Comparison of ENCODE assay signal across 15 cellular contexts in genomic region chr12:5078423-5078822, GRCh38. TPM values are rescaled to one million over a fixed set of nuclear protein-coding genes. Genes with fewer than 3 reads are reported as not detected.
A peak's percentile ranks its signal among the peaks of the same experiment; 100 is the strongest.
DNase-seq lines count a peak whose midpoint lies in the region; ATAC-seq and TF ChIP-seq lines count a peak whose summit lies in the region.
"Had no signal": no experiment of that assay in that cellular context is flagged by ENCODE, and none has a peak within 500 bp of the region (broad histone marks: within the 10 kb centered on the region; RNA-seq: fewer than 3 reads in every experiment).

No MANE protein-coding gene starts in this region.

- peak; percentile 95 to 97 (median 96) for ATAC-seq in heart left ventricle
- ATAC-seq in sciatic nerve, result peak; percentile 38
- ATAC-seq in HG02884 (IDR thresholded peaks at IDR 0.05; ENCODE audit: unreplicated experiment), result no peak
- no peak for ATAC-seq in HG03095 (IDR thresholded peaks at IDR 0.05; ENCODE audit: unreplicated experiment)

- H3K36me3 ChIP-seq in heart left ventricle (no peaks in the 10 kb centered on the region), breast epithelium (no peaks in the 10 kb centered on the region)
- H3K36me3 ChIP-seq: BLaER1 had no signal

- CTCF ChIA-PET in HEK293T (lab: Yijun Ruan, JAX) (interaction anchor here (0.7 to 2.0 kb wide), 3 partner anchors 31 to 223 kb away, joined by 3 to 9 read pairs (median 3); no protein-coding TSS in a partner anchor), RWPE1 (lab: Yijun Ruan, JAX) (interaction anchor here (0.7 kb wide), 1 partner anchor 223 kb away, joined by 4 read pairs; no protein-coding TSS in a partner anchor)

- TF ChIP-seq CTCF in heart left ventricle (IDR thresholded peaks at IDR 0.05), result no peak
- TF ChIP-seq CTCF in breast epithelium (IDR thresholded peaks at IDR 0.05), result no peak
- no peak for TF ChIP-seq CTCF in RWPE1 (conservative IDR thresholded peaks at IDR 0.05; ENCODE audit: low read depth)

- 15 to 34% (median 22%) methylated on average over 4 of the region's 4 CpGs for WGBS in heart left ventricle, 4 donors

- POLR2A ChIA-PET in HEK293T (lab: Yijun Ruan, JAX) (no interaction called here), RWPE1 (lab: Yijun Ruan, JAX; ENCODE audit: low non-redundant PET) (no interaction called here)

- intact Hi-C loops in heart left ventricle (cut with DNase I) (no loop called here), sciatic nerve (cut with DNase I) (no loop called here), breast epithelium (cut with DNase I; ENCODE audit: low total_unique reads) (no loop called here)

- no peaks in the 10 kb centered on the region for H3K9me3 ChIP-seq in heart left ventricle
- H3K9me3 ChIP-seq in breast epithelium, result no peaks in the 10 kb centered on the region
- H3K9me3 ChIP-seq: BLaER1 had no signal

- H3K4me3 ChIP-seq in heart left ventricle (no peak overlapping the region), breast epithelium (no peak overlapping the region)
- H3K4me3 ChIP-seq: BLaER1 had no signal

- DNase-seq in HEK293T (ENCODE audit: extremely low spot score), result peak; percentile 22
- peak; percentile 88 for DNase-seq in NCI-H345 (lab: John Stamatoyannopoulos, UW)
- DNase-seq in heart left ventricle, result peak; percentile 80 to 91 (median 84)
- DNase-seq in sciatic nerve (ENCODE audit: low spot score), result no peak
- no peak for DNase-seq in breast epithelium (ENCODE audit: low spot score in 2 of 2)
- no peak for DNase-seq in RWPE1 (ENCODE audit: low spot score)
- DNase-seq: activated effector memory CD4-positive, alpha-beta T cell treated with anti-CD3 and anti-CD28 coated beads, Interleukin-2, amount 50 U/mL, for 16 hours; effector memory CD4-positive, alpha-beta T cell; Karpas-422; midbrain had no signal

- H3K27ac ChIP-seq in heart left ventricle (peak overlapping the region in 11 of 12 donors; percentile 23 to 80 (median 73)), breast epithelium (no peak overlapping the region), RWPE1 (no peak overlapping the region)
- H3K27ac ChIP-seq: BLaER1, HL-60 had no signal

- H3K27me3 ChIP-seq in heart left ventricle (no peaks in the 10 kb centered on the region), breast epithelium (peaks cover 0 to 3% of the 10 kb centered on the region in 2 donors)
- H3K27me3 ChIP-seq: BLaER1 had no signal

- TF ChIP-seq POLR2A in heart left ventricle (IDR thresholded peaks at IDR 0.05) (no peak), breast epithelium (IDR thresholded peaks at IDR 0.05) (no peak)

- H3K4me1 ChIP-seq in heart left ventricle (peaks cover 0 to 33% (median 20%) of the 10 kb centered on the region in 12 donors), breast epithelium (no peaks in the 10 kb centered on the region)
- H3K4me1 ChIP-seq: BLaER1 had no signal

TF ChIP-seq in HEK293T, 16 proteins besides CTCF, POLR2A, EP300 and RAD21:
- TF ChIP-seq, protein P1, sequence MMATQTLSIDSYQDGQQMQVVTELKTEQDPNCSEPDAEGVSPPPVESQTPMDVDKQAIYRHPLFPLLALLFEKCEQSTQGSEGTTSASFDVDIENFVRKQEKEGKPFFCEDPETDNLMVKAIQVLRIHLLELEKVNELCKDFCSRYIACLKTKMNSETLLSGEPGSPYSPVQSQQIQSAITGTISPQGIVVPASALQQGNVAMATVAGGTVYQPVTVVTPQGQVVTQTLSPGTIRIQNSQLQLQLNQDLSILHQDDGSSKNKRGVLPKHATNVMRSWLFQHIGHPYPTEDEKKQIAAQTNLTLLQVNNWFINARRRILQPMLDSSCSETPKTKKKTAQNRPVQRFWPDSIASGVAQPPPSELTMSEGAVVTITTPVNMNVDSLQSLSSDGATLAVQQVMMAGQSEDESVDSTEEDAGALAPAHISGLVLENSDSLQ (IDR thresholded peaks at IDR 0.05), result no peak
- TF ChIP-seq CTBP1 (IDR thresholded peaks at IDR 0.05; ENCODE audit: borderline replicate concordance) (no peak), FOXM1 (IDR thresholded peaks at IDR 0.05; ENCODE audit: borderline replicate concordance) (no peak), L3MBTL2 (conservative IDR thresholded peaks at IDR 0.05) (no peak), SP1 (IDR thresholded peaks at IDR 0.05) (no peak)

RNA-seq across cellular contexts. Expression of gene KCNA5, which starts 34.7 kb away (rescaled TPM):
- total RNA-seq in heart left ventricle, result 1 to 10 TPM in 8 of 9 donors, under 1 TPM in 1; 0.84 to 4.4 (median 2.5) TPM
- 1 to 10 TPM; 1.7 to 1.8 TPM for polyA plus RNA-seq in heart left ventricle
- 0.45 TPM for total RNA-seq in sciatic nerve
- under 1 TPM in 2 of 3 donors, not detected in 1; 0.44 to 0.66 TPM for total RNA-seq in breast epithelium
- total RNA-seq: osteoblast had no signal

Comparison
In these comparisons a context has a peak if more than half of its experiments do, and no peak if none do; other contexts are left out.
1. DNase-seq: peak in HEK293T (single experiment), NCI-H345 (single experiment) and heart left ventricle (5 of 5); none in sciatic nerve (single experiment), breast epithelium (0 of 2) and RWPE1 (single experiment).
2. ATAC-seq: peak in heart left ventricle (4 of 4) and sciatic nerve (single experiment); none in HG02884 (single experiment) and HG03095 (single experiment).
3. H3K27ac ChIP-seq: peak in heart left ventricle (11 of 12); none in breast epithelium (0 of 2) and RWPE1 (single experiment).